ENCODE assay signal across 1 cellular context in genomic region chrX:56728321-56728720, GRCh38.
TF ChIP-seq lines count a peak whose summit lies in the region.

No MANE protein-coding gene starts in this region.

TF ChIP-seq in H1, 55 proteins besides CTCF, POLR2A, EP300 and RAD21 (continued from another document):
- peak; percentile 81 for TF ChIP-seq CHD7 (IDR thresholded peaks at IDR 0.05; ENCODE audit: insufficient replicate concordance, low read length)
